ENCODE assay signal across 8 cellular contexts in genomic region chr10:32367793-32368453, GRCh38. TPM values are rescaled to one million over a fixed set of nuclear protein-coding genes. Genes with fewer than 3 reads are reported as not detected.
A peak's percentile ranks its signal among the peaks of the same experiment; 100 is the strongest.
DNase-seq lines count a peak whose midpoint lies in the region; ATAC-seq lines count a peak whose summit lies in the region.

No MANE protein-coding gene starts in this region.

- no peak for ATAC-seq in HG03457 (IDR thresholded peaks at IDR 0.05; ENCODE audit: unreplicated experiment)

- DNase-seq in SKM-1 treated with dmso at 0.1 percent for 144 hours (lab: John Stamatoyannopoulos, UW; ENCODE audit: unreplicated experiment) (peak; percentile 5), SKM-1 (lab: John Stamatoyannopoulos, UW; ENCODE audit: unreplicated experiment) (no peak), NCI-H1048 (lab: John Stamatoyannopoulos, UW) (peak; percentile 39), cerebellum (ENCODE audit: low spot score) (peak; percentile 71), left kidney (ENCODE audit: low read depth, low spot score) (peak; percentile 84)
- DNase-seq in activated CD4-positive, alpha-beta T cell treated with anti-CD3 and anti-CD28 coated beads for 24 hours (ENCODE audit: low read depth in 2 of 2) = peak; percentile 62 to 68
- peak; percentile 84 for DNase-seq in stimulated activated CD4-positive, alpha-beta T cell treated with anti-CD3 and anti-CD28 coated beads, Interleukin-4, amount 100 ng/mL, for 24 hours

RNA-seq across cellular contexts. Expression of gene EPC1, which starts 21.0 kb away (rescaled TPM):
- total RNA-seq in cerebellum = 118 TPM
